ENCODE assay signal across 29 cellular contexts in the genomic region with DNA sequence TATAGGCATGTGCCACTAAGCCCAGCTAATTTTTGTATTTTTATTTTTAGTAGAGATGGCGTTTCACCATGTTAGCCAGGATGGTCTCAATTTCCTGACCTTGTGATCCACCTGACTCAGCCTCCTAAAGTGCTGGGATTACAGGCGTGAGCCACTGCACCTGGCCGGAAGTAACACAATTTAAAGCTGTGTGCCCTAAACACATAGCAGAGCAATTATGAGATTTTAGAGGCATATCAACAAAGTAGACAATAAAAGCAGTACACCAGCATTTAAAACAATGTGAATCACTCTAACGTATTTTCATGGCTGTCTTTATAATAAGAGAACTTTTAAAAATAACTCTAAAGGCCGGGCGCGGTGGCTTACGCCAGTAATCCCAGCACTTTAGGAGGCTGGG.
"Had no signal": no experiment of that assay in that cellular context is flagged by ENCODE, and none has a peak within 500 bp of the region (broad histone marks: within the 10 kb centered on the region; RNA-seq: fewer than 3 reads in every experiment).

No MANE protein-coding gene starts in this region.

- DNase-seq: activated CD4-positive, alpha-beta memory T cell treated with anti-CD3 and anti-CD28 coated beads for 36 hours; activated CD4-positive, alpha-beta T cell treated with anti-CD3 and anti-CD28 coated beads for 36 hours; activated CD4-positive, alpha-beta T cell treated with anti-CD3 and anti-CD28 coated beads, Interleukin-2, amount 10 ng/mL, durations not matched to agents 7 days and 5 days; activated CD8-positive, alpha-beta memory T cell treated with anti-CD3 and anti-CD28 coated beads, Interleukin-2, amount 50 U/mL, for 4 hours; activated gamma-delta T cell treated with Interleukin-2 at 50 U/mL for 16 hours; activated naive CD4-positive, alpha-beta T cell treated with anti-CD3 and anti-CD28 coated beads for 36 hours; activated T-cell treated with anti-CD3 and anti-CD28 coated beads for 4 hours; activated T-cell treated with anti-CD3 and anti-CD28 coated beads, Interleukin-2, amount 50 U/mL, for 4 hours; body of pancreas; NCI-H1092 treated with DMSO at 0.1 percent for 48 hours; NCI-H187; NCI-H2029 treated with DMSO at 0.1 percent for 48 hours; NCI-H2171 treated with DMSO at 0.1 percent for 48 hours; NCI-H226; NCI-H446 treated with DMSO at 0.1 percent for 48 hours; NCI-H524 treated with DMSO at 0.1 percent for 48 hours; NCI-H774; PC-3; Peyer's patch; RPMI8226; SHP77 treated with DMSO at 0.1 percent for 48 hours; SK-N-SH had no signal

- H3K36me3 ChIP-seq: breast epithelium had no signal

- H3K27ac ChIP-seq: adrenal gland, body of pancreas, breast epithelium, Peyer's patch, SJSA1 had no signal

- ATAC-seq: activated CD4-positive, alpha-beta T cell treated with anti-CD3 and anti-CD28 coated beads for 36 hours; activated CD4-positive, CD25-positive, alpha-beta regulatory T cell treated with anti-CD3 and anti-CD28 coated beads, Interleukin-2, amount 50 U/mL, for 24 hours; activated naive CD4-positive, alpha-beta T cell treated with anti-CD3 and anti-CD28 coated beads, Interleukin-2, amount 50 U/mL, for 72 hours; activated T-cell treated with anti-CD3 and anti-CD28 coated beads, Interleukin-2, amount 50 U/mL, for 4 hours; body of pancreas; K562; PC-3; WTC11 had no signal

- H3K9me3 ChIP-seq: adrenal gland, body of pancreas, breast epithelium, Peyer's patch, SJSA1, SK-N-SH had no signal

- H3K4me1 ChIP-seq: adrenal gland, body of pancreas, breast epithelium, Peyer's patch, SJSA1 had no signal

- H3K4me3 ChIP-seq: adrenal gland, body of pancreas, breast epithelium, K562, Peyer's patch, SJSA1 had no signal

- H3K27me3 ChIP-seq: adrenal gland, body of pancreas, breast epithelium, Peyer's patch, SJSA1 had no signal
